ENCODE assay signal across 13 cellular contexts in genomic region chr2:217231724-217232123, GRCh38.
"Had no signal": no experiment of that assay in that cellular context is flagged by ENCODE, and none has a peak within 500 bp of the region (broad histone marks: within the 10 kb centered on the region; RNA-seq: fewer than 3 reads in every experiment).

No MANE protein-coding gene starts in this region.

- H3K4me3 ChIP-seq: lung, mucosa of descending colon, prostate gland, sigmoid colon, upper lobe of left lung had no signal

- H3K4me1 ChIP-seq: prostate gland, sigmoid colon, upper lobe of left lung had no signal

- DNase-seq: activated B cell treated with CpG ODN at 0.5 μM for 24 hours; activated CD4-positive, alpha-beta T cell treated with anti-CD3 and anti-CD28 coated beads, Interleukin-2, amount 10 ng/mL, durations not matched to agents 7 days and 5 days; activated CD8-positive, alpha-beta memory T cell treated with anti-CD3 and anti-CD28 coated beads for 24 hours; activated naive CD4-positive, alpha-beta T cell treated with anti-CD3 and anti-CD28 coated beads, Interleukin-2, amount 10 ng/mL, durations not matched to agents 7 days and 5 days; mucosa of descending colon; natural killer cell; nucleus accumbens; sigmoid colon; stimulated activated naive CD4-positive, alpha-beta T cell; T-helper 17 cell; upper lobe of left lung had no signal

- H3K9me3 ChIP-seq: mucosa of descending colon, prostate gland, sigmoid colon had no signal

- ATAC-seq: mucosa of descending colon, natural killer cell, T-helper 17 cell had no signal

- H3K36me3 ChIP-seq: prostate gland, sigmoid colon, upper lobe of left lung had no signal

- H3K27ac ChIP-seq: prostate gland, sigmoid colon, upper lobe of left lung had no signal

- H3K27me3 ChIP-seq: sigmoid colon, upper lobe of left lung had no signal
